ENCODE assay signal across 8 cellular contexts in the genomic region with DNA sequence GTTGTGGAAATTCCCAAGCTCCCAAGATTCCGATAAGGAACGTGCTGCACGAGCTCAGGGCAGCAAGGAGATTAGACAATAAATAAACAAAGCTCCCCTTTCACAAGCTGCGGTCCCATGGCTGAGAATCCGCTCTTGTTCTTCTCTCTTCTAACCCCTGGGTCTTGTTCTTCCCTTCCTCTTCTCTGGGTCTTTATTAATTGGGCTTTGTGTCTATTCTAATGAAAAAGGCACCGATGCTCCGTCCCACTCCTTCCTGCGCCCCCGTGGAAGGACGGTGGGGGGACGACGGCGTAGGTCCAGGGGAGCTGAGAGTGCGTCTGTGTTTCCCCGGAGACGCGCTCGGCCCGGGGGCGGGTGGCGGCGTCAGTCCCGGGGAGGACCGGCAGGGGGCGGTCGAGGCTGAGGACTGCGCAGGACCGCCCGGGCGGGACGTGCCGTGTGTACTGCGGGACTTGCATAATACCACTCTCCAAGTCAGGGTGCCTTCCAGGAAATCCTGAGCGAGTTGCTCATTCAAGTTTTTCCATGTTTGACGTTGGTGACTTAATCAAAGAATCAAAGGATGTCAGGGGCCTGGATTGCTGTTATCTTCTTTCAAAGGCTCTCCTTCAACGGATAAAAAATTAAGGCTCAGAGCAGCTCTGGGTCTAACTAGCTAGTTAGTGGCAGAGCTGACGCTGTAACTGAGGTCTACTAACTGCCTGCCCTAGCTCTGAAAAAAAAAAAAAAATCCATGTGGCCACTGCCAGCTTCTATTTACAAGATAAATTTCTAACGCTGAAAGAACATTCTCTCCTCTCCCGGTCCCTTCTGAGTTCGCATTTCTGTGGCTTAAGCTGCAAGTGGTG.
DNase-seq lines count a peak whose midpoint lies in the region; FAIRE-seq and TF ChIP-seq lines count a peak whose summit lies in the region.

No MANE protein-coding gene starts in this region.

- peaks cover 12% of the 10 kb centered on the region for H3K4me1 Mint-ChIP-seq in T-helper 2 cell treated with Interferon-gamma antibody and Interleukin-4, amounts not matched to agents 5 μg/mL and 100 μg/mL, for 36 hours (ENCODE audit: low read depth)

- no peak overlapping the region for H3K27ac Mint-ChIP-seq in T-helper 2 cell treated with Interferon-gamma antibody and Interleukin-4, amounts not matched to agents 5 μg/mL and 100 μg/mL, for 36 hours

- H3K4me3 ChIP-seq in ascending aorta (peak overlapping the region; percentile 57 to 58), vagina (peak overlapping the region; percentile 21 to 34)

- peak; percentile 94 to 95 (median 94) for TF ChIP-seq CTCF in ascending aorta (IDR thresholded peaks at IDR 0.05)
- peak; percentile 78 to 91 (median 87) for TF ChIP-seq CTCF in vagina (IDR thresholded peaks at IDR 0.05)

- H3K27me3 Mint-ChIP-seq in T-helper 2 cell treated with Interferon-gamma antibody and Interleukin-4, amounts not matched to agents 5 μg/mL and 100 μg/mL, for 36 hours (ENCODE audit: low read depth): peaks cover 41% of the 10 kb centered on the region

- H3K27ac ChIP-seq in ascending aorta: peak overlapping the region; percentile 45 to 58
- H3K27ac ChIP-seq in vagina: peak overlapping the region; percentile 54

- TF ChIP-seq POLR2A in vagina (IDR thresholded peaks at IDR 0.05): no peak

- H3K9me3 ChIP-seq in ascending aorta: no peaks in the 10 kb centered on the region
- no peaks in the 10 kb centered on the region for H3K9me3 ChIP-seq in vagina

- H3K36me3 Mint-ChIP-seq in T-helper 2 cell treated with Interferon-gamma antibody and Interleukin-4, amounts not matched to agents 5 μg/mL and 100 μg/mL, for 36 hours (ENCODE audit: low read depth): no peaks in the 10 kb centered on the region

- peaks cover 0 to 9% of the 10 kb centered on the region in 2 donors for H3K4me1 ChIP-seq in ascending aorta
- H3K4me1 ChIP-seq in vagina: peaks cover 6% of the 10 kb centered on the region

- DNase-seq in GOT3 (lab: John Stamatoyannopoulos, UW) (peak; percentile 18), LHCN-M2 (ENCODE audit: low read depth) (peak; percentile 84), ascending aorta (ENCODE audit: low spot score in 2 of 2) (peak; percentile 52 to 95), hippocampal formation (lab: John Stamatoyannopoulos, UW) (peak; percentile 76 to 82), renal cortical epithelial cell (ENCODE audit: low read depth) (peak; percentile 92), vagina (ENCODE audit: extremely low spot score in 2 of 2) (peak in 1 of 2 donors; percentile 92)
- DNase-seq in T-helper 2 cell treated with Interferon-gamma antibody and Interleukin-4, amounts not matched to agents 5 μg/mL and 100 μg/mL, for 36 hours (ENCODE audit: low spot score): peak; percentile 80

- H3K9me3 Mint-ChIP-seq in T-helper 2 cell treated with Interferon-gamma antibody and Interleukin-4, amounts not matched to agents 5 μg/mL and 100 μg/mL, for 36 hours: no peaks in the 10 kb centered on the region

- H3K4me3 Mint-ChIP-seq in T-helper 2 cell treated with Interferon-gamma antibody and Interleukin-4, amounts not matched to agents 5 μg/mL and 100 μg/mL, for 36 hours: peak overlapping the region; percentile 71

- peak; percentile 69 for FAIRE-seq in G401.6 (lab: Jason Lieb, UNC)

- H3K36me3 ChIP-seq in ascending aorta (no peaks in the 10 kb centered on the region), vagina (no peaks in the 10 kb centered on the region)

- intact Hi-C loops in ascending aorta (cut with DNase I): loop anchor here (1.0 to 5.0 kb wide), 6 partner anchors 64 to 319 kb away; partner anchors contain the start of gene TGIF1
- intact Hi-C loops in vagina (cut with DNase I): loop anchor here (10.0 kb wide), 1 partner anchor 233 kb away; no protein-coding TSS in a partner anchor

- H3K27me3 ChIP-seq in ascending aorta: no peaks in the 10 kb centered on the region
- H3K27me3 ChIP-seq in vagina: no peaks in the 10 kb centered on the region
